In genomic region chrX:100870527-100870926, GRCh38 we compare ENCODE assay signal across 29 cellular contexts. TPM values are rescaled to one million over a fixed set of nuclear protein-coding genes. Genes with fewer than 3 reads are reported as not detected.
A peak's percentile ranks its signal among the peaks of the same experiment; 100 is the strongest.
DNase-seq lines count a peak whose midpoint lies in the region; ATAC-seq, FAIRE-seq and TF ChIP-seq lines count a peak whose summit lies in the region.
"Had no signal": no experiment of that assay in that cellular context is flagged by ENCODE, and none has a peak within 500 bp of the region (broad histone marks: within the 10 kb centered on the region; RNA-seq: fewer than 3 reads in every experiment).

No MANE protein-coding gene starts in this region.

- H3K79me1 ChIP-seq in neuronal stem cell (ENCODE audit: low read depth, low read length): no peaks in the 10 kb centered on the region

- peaks cover 19% of the 10 kb centered on the region for H3K4me1 ChIP-seq in A549
- H3K4me1 ChIP-seq in GM23338 (ENCODE audit: insufficient read depth): peaks cover 5% of the 10 kb centered on the region; the same call in 1 of the 2 replicates
- H3K4me1 ChIP-seq in astrocyte (ENCODE audit: insufficient read depth, low read length): no peaks in the 10 kb centered on the region
- H3K4me1 ChIP-seq in MM.1S (ENCODE audit: low read length): peaks cover 8% of the 10 kb centered on the region; the same call in 1 of the 2 replicates
- H3K4me1 ChIP-seq in neuronal stem cell (ENCODE audit: control insufficient read depth in 2 of 2, insufficient read depth in 1 of 2, low read depth in 1 of 2, low read length in 2 of 2): no peaks in the 10 kb centered on the region
- H3K4me1 ChIP-seq: SJSA1 had no signal

- peak overlapping the region; percentile 28; the same call in 2 of the 3 replicates for H3K4me2 ChIP-seq in A549
- no peak overlapping the region for H3K4me2 ChIP-seq in GM23338
- no peak overlapping the region for H3K4me2 ChIP-seq in astrocyte (ENCODE audit: low read length)
- H3K4me2 ChIP-seq in MM.1S (ENCODE audit: low read depth, low read length): no peak overlapping the region
- no peak overlapping the region for H3K4me2 ChIP-seq in neuronal stem cell (ENCODE audit: insufficient read depth, low read length, poor library complexity, severe bottlenecking)

- FAIRE-seq in A549 (lab: Jason Lieb, UNC): no peak
- peak; percentile 54 for FAIRE-seq in astrocyte (lab: Jason Lieb, UNC)
- FAIRE-seq: A204.1, GM12891, K562 had no signal

- H3K79me2 ChIP-seq in GM23338 (replicated peaks; ENCODE audit: insufficient read depth) (no peaks in the 10 kb centered on the region), astrocyte (ENCODE audit: insufficient read depth, low read length) (no peaks in the 10 kb centered on the region), MM.1S (ENCODE audit: low read length) (no peaks in the 10 kb centered on the region)

- H3K36me3 ChIP-seq in GM23338 (ENCODE audit: insufficient read depth): no peaks in the 10 kb centered on the region
- no peaks in the 10 kb centered on the region for H3K36me3 ChIP-seq in astrocyte (ENCODE audit: insufficient read depth, low read length)
- no peaks in the 10 kb centered on the region for H3K36me3 ChIP-seq in MM.1S (replicated peaks; ENCODE audit: insufficient read depth, low read length)
- H3K36me3 ChIP-seq in neuronal stem cell (replicated peaks in 1 of 2; ENCODE audit: control insufficient read depth in 2 of 2, insufficient read depth in 2 of 2, low read length in 2 of 2): no peaks in the 10 kb centered on the region
- H3K36me3 ChIP-seq: SJSA1 had no signal

- no peaks in the 10 kb centered on the region for H3K9me3 ChIP-seq in A549
- H3K9me3 ChIP-seq in astrocyte (ENCODE audit: insufficient read depth, low read depth, low read length): no peaks in the 10 kb centered on the region
- no peaks in the 10 kb centered on the region for H3K9me3 ChIP-seq in MM.1S (replicated peaks; ENCODE audit: insufficient read depth, low read length)
- H3K9me3 ChIP-seq in neuronal stem cell (replicated peaks in 1 of 2; ENCODE audit: control insufficient read depth in 2 of 2, insufficient read depth in 1 of 2, low read depth in 1 of 2, low read length in 2 of 2): no peaks in the 10 kb centered on the region
- H3K9me3 ChIP-seq: SJSA1 had no signal

- no peak overlapping the region for H2AK5ac ChIP-seq in neuronal stem cell (ENCODE audit: low read depth, low read length)

- no peaks in the 10 kb centered on the region for H3K27me3 Mint-ChIP-seq in GM23338 (ENCODE audit: insufficient read depth, low read depth, poor library complexity)
- no peaks in the 10 kb centered on the region for H3K27me3 Mint-ChIP-seq in astrocyte (ENCODE audit: low read depth, unreplicated experiment)
- H3K27me3 Mint-ChIP-seq: CD4-positive, alpha-beta memory T cell had no signal

- H3K9me3 Mint-ChIP-seq in GM23338: no peaks in the 10 kb centered on the region; the same call in 2 of the 3 replicates
- no peaks in the 10 kb centered on the region for H3K9me3 Mint-ChIP-seq in astrocyte (ENCODE audit: unreplicated experiment)
- H3K9me3 Mint-ChIP-seq: CD4-positive, alpha-beta memory T cell had no signal

- H3K27ac Mint-ChIP-seq in GM23338 (0 out of 2 replicates have a peak overlapping the region, but pooled peaks have one; percentile 70), astrocyte (ENCODE audit: unreplicated experiment) (no peak overlapping the region)
- H3K27ac Mint-ChIP-seq: CD4-positive, alpha-beta memory T cell had no signal

- H3K14ac ChIP-seq in neuronal stem cell (ENCODE audit: low read length): no peak overlapping the region

- H3K27ac ChIP-seq in A549: no peak overlapping the region; a peak in 1 of 6 replicates
- H3K27ac ChIP-seq in GM23338 (ENCODE audit: low read depth): no peak overlapping the region
- H3K27ac ChIP-seq in astrocyte (ENCODE audit: low read depth, low read length): no peak overlapping the region
- no peak overlapping the region for H3K27ac ChIP-seq in MM.1S (ENCODE audit: low read length)
- H3K27ac ChIP-seq in neuronal stem cell (replicated peaks; ENCODE audit: low read length): no peak overlapping the region
- H3K27ac ChIP-seq: SJSA1 had no signal

- H2BK15ac ChIP-seq in neuronal stem cell (ENCODE audit: low read length): no peak overlapping the region

- H3K4ac ChIP-seq in neuronal stem cell (ENCODE audit: low read length): no peak overlapping the region

- H3K9ac ChIP-seq in astrocyte (ENCODE audit: low read length) (no peak overlapping the region), MM.1S (ENCODE audit: low read length) (no peak overlapping the region), neuronal stem cell (ENCODE audit: low read depth, low read length, poor library complexity) (no peak overlapping the region)

- no peak for TF ChIP-seq CTCF in A549 (IDR thresholded peaks at IDR 0.05)
- no peak for TF ChIP-seq CTCF in GM23338 (conservative IDR thresholded peaks at IDR 0.05; ENCODE audit: low read depth in 2 of 2)
- TF ChIP-seq CTCF in astrocyte (IDR thresholded peaks at IDR 0.05; ENCODE audit: insufficient read depth, low read depth, low read length): no peak
- TF ChIP-seq CTCF in MM.1S (IDR thresholded peaks at IDR 0.05; ENCODE audit: low read length): no peak

- H3K9me2 ChIP-seq in GM23338 (ENCODE audit: insufficient read depth) (no peaks in the 10 kb centered on the region), MM.1S (replicated peaks; ENCODE audit: insufficient read depth, low read length) (no peaks in the 10 kb centered on the region)

- H3K27me3 ChIP-seq in GM23338 (ENCODE audit: insufficient read depth) (no peaks in the 10 kb centered on the region), astrocyte (ENCODE audit: insufficient read depth, low read length) (no peaks in the 10 kb centered on the region), MM.1S (replicated peaks; ENCODE audit: insufficient read depth, low read length) (no peaks in the 10 kb centered on the region), neuronal stem cell (ENCODE audit: control insufficient read depth in 3 of 3, insufficient read depth in 3 of 3, low read depth in 1 of 3, low read length in 3 of 3) (peaks cover 0 to 12% (median 0%) of the 10 kb centered on the region in 3 experiments)
- H3K27me3 ChIP-seq: SJSA1 had no signal

- H2AFZ ChIP-seq in GM23338 (no peak overlapping the region), astrocyte (ENCODE audit: low read depth, low read length) (no peak overlapping the region), MM.1S (ENCODE audit: low read length) (no peak overlapping the region), neuronal stem cell (ENCODE audit: low read length) (no peak overlapping the region)

- TF ChIP-seq POLR2A in A549 (IDR thresholded peaks at IDR 0.05; ENCODE audit: low read length): no peak

- H2BK12ac ChIP-seq in neuronal stem cell (ENCODE audit: low read length): no peak overlapping the region

- WGBS in A549 (ENCODE audit: missing lambda C conversion rate): 14% methylated on average over 5 of the region's 5 CpGs
- WGBS in neuronal stem cell (ENCODE audit: extremely low coverage in 2 of 2, insufficient read length in 2 of 2, insufficient replicate concordance in 1 of 2), 2 donors: 100% methylated on average over 2 of the region's 5 CpGs; no CpG with 5 or more reads in 1 of the 2 donors

- no peaks in the 10 kb centered on the region for H4K20me1 ChIP-seq in GM23338 (replicated peaks; ENCODE audit: insufficient read depth)
- no peaks in the 10 kb centered on the region for H4K20me1 ChIP-seq in astrocyte (ENCODE audit: insufficient read depth, low read length)
- H4K20me1 ChIP-seq in MM.1S (ENCODE audit: insufficient read depth, low read length): no peaks in the 10 kb centered on the region

- H3K4me3 ChIP-seq in A549: no peak overlapping the region
- no peak overlapping the region for H3K4me3 ChIP-seq in GM23338
- H3K4me3 ChIP-seq in astrocyte (ENCODE audit: insufficient read depth, low read depth, low read length): no peak overlapping the region
- no peak overlapping the region for H3K4me3 ChIP-seq in MM.1S (ENCODE audit: low read length)
- no peak overlapping the region for H3K4me3 ChIP-seq in neuronal stem cell (ENCODE audit: low read length in 2 of 2)
- H3K4me3 ChIP-seq: K562, SJSA1 had no signal

- TF ChIP-seq EP300 in A549 (IDR thresholded peaks at IDR 0.05): no peak

- CTCF ChIA-PET in A549 (lab: Yijun Ruan, JAX): no interaction called here

- H2BK120ac ChIP-seq in neuronal stem cell (ENCODE audit: low read depth, low read length): no peak overlapping the region

- H3K4me1 Mint-ChIP-seq in GM23338: peaks cover 3% of the 10 kb centered on the region; the same call in 2 of the 3 replicates
- peaks cover 6% of the 10 kb centered on the region for H3K4me1 Mint-ChIP-seq in astrocyte (ENCODE audit: low read depth, unreplicated experiment)
- H3K4me1 Mint-ChIP-seq: CD4-positive, alpha-beta memory T cell had no signal

- H3K18ac ChIP-seq in neuronal stem cell (ENCODE audit: low read length): no peak overlapping the region

- H3F3A ChIP-seq in GM23338 (replicated peaks; ENCODE audit: low read depth) (no peaks in the 10 kb centered on the region), MM.1S (ENCODE audit: insufficient read depth, low read length) (peaks cover 3% of the 10 kb centered on the region; the same call in 1 of the 2 replicates)

- DNase-seq in A549 (ENCODE audit: low read depth in 1 of 2, low spot score in 1 of 2) (peak in 1 of 2 experiments; percentile 17), GM23338 (ENCODE audit: low spot score) (no peak), astrocyte (ENCODE audit: low read depth) (no peak), lung microvascular endothelial cell (ENCODE audit: low read depth in 2 of 2) (peak; percentile 1 to 47), MM.1S (no peak), NCI-H2196 treated with DMSO at 0.1 percent for 48 hours (lab: John Stamatoyannopoulos, UW; ENCODE audit: unreplicated experiment) (no peak), neuronal stem cell (ENCODE audit: low spot score) (no peak)
- DNase-seq: C1 segment of cervical spinal cord; CD4-positive, alpha-beta memory T cell; COR-L47; DMS79 treated with DMSO at 0.1 percent for 48 hours; GF-D8; H7; Kasumi-1; MV-4-11; NCI-H1105; NCI-H1436 treated with DMSO at 0.1 percent for 48 hours; NCI-H1930; NCI-H226; NCI-H524 treated with DMSO at 0.1 percent for 48 hours; NCI-H82; NK-92 treated with Interleukin-12 subunit alpha and Interleukin-12 subunit beta, amount 100 ng/mL, for 24 hours; Right ventricle myocardium superior; RPMI8226 had no signal

- ATAC-seq in A549 (no peak; a peak in 1 of 6 replicates), GM23338 (no peak)
- ATAC-seq: K562 had no signal

- POLR2A ChIA-PET in A549 (lab: Yijun Ruan, JAX): no interaction called here

- TF ChIP-seq RAD21 in A549 (conservative IDR thresholded peaks at IDR 0.05 in 1 of 2, IDR thresholded peaks at IDR 0.05 in 1 of 2): no peak

- no peak overlapping the region for H3K23ac ChIP-seq in neuronal stem cell (ENCODE audit: low read depth, low read length, poor library complexity)

- no peak overlapping the region for H4K91ac ChIP-seq in neuronal stem cell (ENCODE audit: low read depth, low read length, poor library complexity)

- H3K4me3 Mint-ChIP-seq in GM23338 (no peak overlapping the region), astrocyte (ENCODE audit: unreplicated experiment) (no peak overlapping the region)
- H3K4me3 Mint-ChIP-seq: CD4-positive, alpha-beta memory T cell had no signal

- H4K8ac ChIP-seq in neuronal stem cell (ENCODE audit: low read depth, low read length): no peak overlapping the region

- H3K36me3 Mint-ChIP-seq in GM23338 (ENCODE audit: low read depth): no peaks in the 10 kb centered on the region
- no peaks in the 10 kb centered on the region for H3K36me3 Mint-ChIP-seq in astrocyte (ENCODE audit: low read depth, unreplicated experiment)
- H3K36me3 Mint-ChIP-seq: CD4-positive, alpha-beta memory T cell had no signal

- H2BK5ac ChIP-seq in neuronal stem cell (ENCODE audit: low read length): no peak overlapping the region

RNA-seq across cellular contexts. Expression of gene NOX1, which starts 3.6 kb away (rescaled TPM):
- 1.4 and 2.4 TPM in 2 replicates for polyA plus RNA-seq in A549 (2011; rRNA removed)
- polyA plus RNA-seq in A549 (2012; cell fraction: cytosol; rRNA removed): 0.03 TPM in 2 replicates
- polyA plus RNA-seq in A549 (2012; cell fraction: nucleus; rRNA removed): 0.04 TPM in 1 of 2 replicates, not detected in the other
- polyA plus RNA-seq in A549 (2017; fragmentation: RNase III; extraction: RNeasy Plus Mini Kit Qiagen cat#74134 plus additional on column Dnase treatment): 0.07 TPM in 1 of 3 replicates, not detected in the others
- 1.7 and 3.9 TPM in 2 replicates for polyA minus RNA-seq in A549 (2011; rRNA and poly(A)+ RNA removed)
- total RNA-seq in GM23338 (2014; rRNA removed; shearing (Covaris generic)): not detected in 2 replicates
- polyA plus RNA-seq in GM23338 (2016; fragmentation: Nextera tagmentation; extraction: Ambion mirVana): 0.23 and 0.31 TPM in 2 replicates
- total RNA-seq in astrocyte: not detected in 2 replicates
- not detected in 2 replicates for total RNA-seq in lung microvascular endothelial cell
- polyA plus RNA-seq in neuronal stem cell (2013, experiment 1 of 2): 0.01 TPM
- not detected for polyA plus RNA-seq in neuronal stem cell (2013, experiment 2 of 2)
- total RNA-seq: CD4-positive, alpha-beta memory T cell; H7; K562; M059J; Right ventricle myocardium superior; SJSA1 had no signal
- polyA plus RNA-seq: CD4-positive, alpha-beta memory T cell had no signal

RNA-seq across cellular contexts. Expression of gene CSTF2, which starts 50.3 kb away (rescaled TPM):
- 47.0 and 59.2 TPM in 2 replicates for polyA plus RNA-seq in A549 (2011; rRNA removed)
- polyA plus RNA-seq in A549 (2012; cell fraction: cytosol; rRNA removed): 38.1 and 39.1 TPM in 2 replicates
- 45.8 and 46.6 TPM in 2 replicates for polyA plus RNA-seq in A549 (2012; cell fraction: nucleus; rRNA removed)
- polyA plus RNA-seq in A549 (2017; fragmentation: RNase III; extraction: RNeasy Plus Mini Kit Qiagen cat#74134 plus additional on column Dnase treatment): 32.9 to 36.0 TPM (median 33.2 TPM) in 3 replicates
- polyA minus RNA-seq in A549 (2011; rRNA and poly(A)+ RNA removed): 35.0 and 40.5 TPM in 2 replicates
- 30.1 and 35.7 TPM in 2 replicates for total RNA-seq in GM23338 (2014; rRNA removed; shearing (Covaris generic))
- 24.4 and 25.8 TPM in 2 replicates for polyA plus RNA-seq in GM23338 (2016; fragmentation: Nextera tagmentation; extraction: Ambion mirVana)
- total RNA-seq in astrocyte: 14.6 and 17.8 TPM in 2 replicates
- 11.1 and 11.9 TPM in 2 replicates for total RNA-seq in lung microvascular endothelial cell
- polyA plus RNA-seq in neuronal stem cell (2013, experiment 1 of 2): 14.1 TPM
- 14.0 TPM for polyA plus RNA-seq in neuronal stem cell (2013, experiment 2 of 2)

RNA-seq across cellular contexts. Expression of gene XKRX, which starts 58.2 kb away (rescaled TPM):
- polyA plus RNA-seq in A549 (2011; rRNA removed): 0.50 and 0.65 TPM in 2 replicates
- polyA plus RNA-seq in A549 (2012; cell fraction: cytosol; rRNA removed): 0.03 TPM in 2 replicates
- polyA plus RNA-seq in A549 (2012; cell fraction: nucleus; rRNA removed): 0.02 and 0.06 TPM in 2 replicates
- 0.12 to 0.16 TPM (median 0.13 TPM) in 3 replicates for polyA plus RNA-seq in A549 (2017; fragmentation: RNase III; extraction: RNeasy Plus Mini Kit Qiagen cat#74134 plus additional on column Dnase treatment)
- polyA minus RNA-seq in A549 (2011; rRNA and poly(A)+ RNA removed): 0.66 and 1.2 TPM in 2 replicates
- total RNA-seq in GM23338 (2014; rRNA removed; shearing (Covaris generic)): 0.83 and 1.6 TPM in 2 replicates
- polyA plus RNA-seq in GM23338 (2016; fragmentation: Nextera tagmentation; extraction: Ambion mirVana): 0.16 and 0.19 TPM in 2 replicates
- not detected in 2 replicates for total RNA-seq in astrocyte
- under 0.01 TPM in 2 replicates for total RNA-seq in lung microvascular endothelial cell
- 0.50 TPM for polyA plus RNA-seq in neuronal stem cell (2013, experiment 1 of 2)
- polyA plus RNA-seq in neuronal stem cell (2013, experiment 2 of 2): 0.46 TPM
- total RNA-seq: K562, Right ventricle myocardium superior had no signal
- polyA plus RNA-seq: CD4-positive, alpha-beta memory T cell had no signal

Comparison
In these comparisons a context has a peak if more than half of its experiments do, and no peak if none do; other contexts are left out.
1. DNase-seq: peak in lung microvascular endothelial cell (2 of 2); none in GM23338 (single experiment), astrocyte (single experiment), MM.1S (single experiment), NCI-H2196 treated with DMSO at 0.1 percent for 48 hours (single experiment) and neuronal stem cell (single experiment).